In genomic region chr1:86753700-86754099, GRCh38 we compare ENCODE assay signal across 8 cellular contexts. TPM values are rescaled to one million over a fixed set of nuclear protein-coding genes. Genes with fewer than 3 reads are reported as not detected.
DNase-seq lines count a peak whose midpoint lies in the region; ATAC-seq and TF ChIP-seq lines count a peak whose summit lies in the region.

No MANE protein-coding gene starts in this region.

- no peaks in the 10 kb centered on the region for H3K4me1 ChIP-seq in CD8-positive, alpha-beta memory T cell (ENCODE audit: insufficient read depth, low read length)

- H3K27ac Mint-ChIP-seq in CD8-positive, alpha-beta memory T cell = no peak overlapping the region
- no peak overlapping the region for H3K27ac Mint-ChIP-seq in progenitor cell of endocrine pancreas

- TF ChIP-seq CTCF in progenitor cell of endocrine pancreas (IDR thresholded peaks at IDR 0.05; ENCODE audit: unreplicated experiment) = no peak

- peaks cover 3% of the 10 kb centered on the region for H3K27me3 ChIP-seq in CD8-positive, alpha-beta memory T cell (ENCODE audit: insufficient read depth, low read length, poor library complexity, severe bottlenecking)

- no peaks in the 10 kb centered on the region for H3K9me3 ChIP-seq in CD8-positive, alpha-beta memory T cell (ENCODE audit: low read length)

- CTCF ChIA-PET in CD8-positive, alpha-beta memory T cell (lab: Charles Lee) = interaction anchor here (3.5 kb wide), 1 partner anchor 49 kb away, joined by 14 read pairs; the partner anchor contains the start of gene SH3GLB1

- POLR2A ChIA-PET in CD8-positive, alpha-beta memory T cell (lab: Charles Lee) = interaction anchor here (0.6 to 1.3 kb wide), 2 partner anchors 49 to 191 kb away, joined by 3 read pairs; partner anchors contain the start of gene SH3GLB1

- H3K36me3 Mint-ChIP-seq in CD8-positive, alpha-beta memory T cell = no peaks in the 10 kb centered on the region
- no peaks in the 10 kb centered on the region for H3K36me3 Mint-ChIP-seq in progenitor cell of endocrine pancreas (ENCODE audit: insufficient read depth)

- no peaks in the 10 kb centered on the region for H3K9me3 Mint-ChIP-seq in CD8-positive, alpha-beta memory T cell
- no peaks in the 10 kb centered on the region for H3K9me3 Mint-ChIP-seq in progenitor cell of endocrine pancreas (ENCODE audit: low read depth)

- peaks cover 4 to 30% of the 10 kb centered on the region in 2 donors for H3K27me3 Mint-ChIP-seq in CD8-positive, alpha-beta memory T cell
- H3K27me3 Mint-ChIP-seq in progenitor cell of endocrine pancreas = peaks cover 7% of the 10 kb centered on the region

- H3K4me3 ChIP-seq in CD8-positive, alpha-beta memory T cell (ENCODE audit: low read length) = no peak overlapping the region

- no peak overlapping the region for H3K4me3 Mint-ChIP-seq in CD8-positive, alpha-beta memory T cell
- H3K4me3 Mint-ChIP-seq in progenitor cell of endocrine pancreas (ENCODE audit: low read depth) = no peak overlapping the region

- no peak overlapping the region for H3K27ac ChIP-seq in CD8-positive, alpha-beta memory T cell (ENCODE audit: low read depth, low read length)

- no peak for ATAC-seq in GM18909 (IDR thresholded peaks at IDR 0.05; ENCODE audit: poor library complexity, unreplicated experiment)

- no peaks in the 10 kb centered on the region for H3K36me3 ChIP-seq in CD8-positive, alpha-beta memory T cell (ENCODE audit: insufficient read depth, low read length)

- peaks cover 0 to 7% (median 1%) of the 10 kb centered on the region in 3 donors for H3K4me1 Mint-ChIP-seq in CD8-positive, alpha-beta memory T cell
- peaks cover 2% of the 10 kb centered on the region for H3K4me1 Mint-ChIP-seq in progenitor cell of endocrine pancreas (ENCODE audit: low read depth)

- DNase-seq in NCI-H1436 treated with DMSO at 0.1 percent for 48 hours (lab: John Stamatoyannopoulos, UW) (peak; percentile 28), NCI-H1436 (lab: John Stamatoyannopoulos, UW) (no peak), HT-29 (ENCODE audit: low spot score) (peak; percentile 65), RPMI7951 (ENCODE audit: low read depth) (peak; percentile 31), iPS-NIHi7 (ENCODE audit: extremely low spot score) (peak; percentile 44), progenitor cell of endocrine pancreas (ENCODE audit: low spot score, unreplicated experiment) (no peak)
- DNase-seq in CD8-positive, alpha-beta memory T cell = no peak

RNA-seq across cellular contexts. Expression of gene SH3GLB1, which starts 49.3 kb away (rescaled TPM):
- total RNA-seq in HT-29 (2014; rRNA removed; shearing (Covaris generic)) = 17.0 and 18.1 TPM in 2 replicates
- 45.6 and 53.6 TPM in 2 replicates for total RNA-seq in RPMI7951 (2014; rRNA removed; shearing (Covaris generic))
- total RNA-seq in CD8-positive, alpha-beta memory T cell = 10 to 100 TPM; 66.3 to 69.7 TPM
- 48.6 TPM for polyA plus RNA-seq in CD8-positive, alpha-beta memory T cell
- total RNA-seq in progenitor cell of endocrine pancreas = 48.5 and 50.0 TPM in 2 replicates

Comparison
In these comparisons a context has a peak if more than half of its experiments do, and no peak if none do; other contexts are left out.
1. DNase-seq: peak in NCI-H1436 treated with DMSO at 0.1 percent for 48 hours (single experiment), HT-29 (single experiment), RPMI7951 (single experiment) and iPS-NIHi7 (single experiment); none in NCI-H1436 (single experiment), CD8-positive, alpha-beta memory T cell (0 of 5) and progenitor cell of endocrine pancreas (single experiment).